27 cellular contexts compared by ENCODE assay signal in genomic region chr17:8087075-8087941, GRCh38. TPM values are rescaled to one million over a fixed set of nuclear protein-coding genes. Genes with fewer than 3 reads are reported as not detected.
DNase-seq lines count a peak whose midpoint lies in the region; ATAC-seq, FAIRE-seq and TF ChIP-seq lines count a peak whose summit lies in the region.
"Had no signal": no experiment of that assay in that cellular context is flagged by ENCODE, and none has a peak within 500 bp of the region (broad histone marks: within the 10 kb centered on the region; RNA-seq: fewer than 3 reads in every experiment).

ALOX12B (minus strand) TSS chr17:8087716; CDS start chr17:8087442, 274 bp downstream.

- in situ Hi-C loops in G401 (cut with HindIII; ENCODE audit: low sequenced_read_pairs): no loop called here

- H4K91ac ChIP-seq in H1 (replicated peaks; ENCODE audit: insufficient read length, low read length): peak within 1 kb of the TSS; percentile 72

- TF ChIP-seq RAD21 in H1 (IDR thresholded peaks at IDR 0.05 in 1 of 2, conservative IDR thresholded peaks at IDR 0.05 in 1 of 2; ENCODE audit: low read depth in 2 of 2, low read length in 2 of 2): no peak

- H2AFZ ChIP-seq in H1 (ENCODE audit: low read length): no peak within 1 kb of the TSS
- H2AFZ ChIP-seq: PC-9 had no signal

- H3K4me1 ChIP-seq in H1 (replicated peaks in 1 of 4; ENCODE audit: control insufficient read depth in 3 of 4, insufficient read depth in 4 of 4, low read length in 3 of 4) (peaks cover 0 to 7% (median under 1%) of the 10 kb centered on the region in 4 experiments; a peak in 5 of 7 replicates), BE2C (no peaks in the 10 kb centered on the region)
- H3K4me1 ChIP-seq: stomach, thyroid gland had no signal

- H2BK5ac ChIP-seq in H1 (ENCODE audit: low read depth, low read length): peak within 1 kb of the TSS; percentile 75; the same call in 1 of the 2 replicates

- no peaks in the 10 kb centered on the region for H4K20me1 ChIP-seq in H1 (replicated peaks in 1 of 2; ENCODE audit: control insufficient read depth in 1 of 2, insufficient read depth in 2 of 2, low read length in 2 of 2)
- H4K20me1 ChIP-seq: BLaER1 treated with 17β-estradiol and CSF1 and Interleukin-3, amounts not matched to agents 10 nM and 100 nM had no signal

- no peak within 1 kb of the TSS for H3K23ac ChIP-seq in H1 (ENCODE audit: insufficient read length)

- peak; percentile 71 for DNase-seq in H7
- peak; percentile 46 for DNase-seq in NCI-H1105 treated with DMSO at 0.1 percent for 48 hours (lab: John Stamatoyannopoulos, UW)
- no peak for DNase-seq in H1 (ENCODE audit: low read depth in 1 of 2, low spot score in 2 of 2)
- DNase-seq in stimulated activated effector memory CD8-positive, alpha-beta T cell treated with anti-CD3 and anti-CD28 coated beads, Interleukin-12 subunit alpha, Interleukin-12 subunit beta, amount 100 ng/mL, for 72 hours (ENCODE audit: low spot score in 2 of 2): no peak
- no peak for DNase-seq in BE2C
- DNase-seq in G401 (ENCODE audit: low spot score): no peak
- DNase-seq in HTR-8/SVneo (ENCODE audit: insufficient read length, low spot score): no peak
- DNase-seq: activated CD4-positive, alpha-beta T cell treated with anti-CD3 and anti-CD28 coated beads for 36 hours; effector CD8-positive, alpha-beta T cell; glutamatergic neuron; IMR-90; mesenchymal stem cell; NCI-H1694; NCI-H510A treated with DMSO at 0.1 percent for 48 hours; NK-92 treated with Interleukin-12 subunit alpha and Interleukin-12 subunit beta, amount 100 ng/mL, for 24 hours; small intestine; stomach; thyroid gland had no signal

- no peak within 1 kb of the TSS for H3K14ac ChIP-seq in H1 (ENCODE audit: insufficient read length)

- H2BK12ac ChIP-seq in H1 (ENCODE audit: low read depth, low read length): peak within 1 kb of the TSS; percentile 68; the same call in 1 of the 2 replicates

- no peak within 1 kb of the TSS for H3K4ac ChIP-seq in H1 (replicated peaks; ENCODE audit: insufficient read length, low read depth, low read length)

- no peak for TF ChIP-seq EP300 in H1 (IDR thresholded peaks at IDR 0.05; ENCODE audit: borderline replicate concordance in 1 of 2, low read depth in 2 of 2, low read length in 2 of 2)

- H3K4me3 Mint-ChIP-seq in stimulated activated effector memory CD8-positive, alpha-beta T cell treated with anti-CD3 and anti-CD28 coated beads, Interleukin-12 subunit alpha, Interleukin-12 subunit beta, amount 100 ng/mL, for 72 hours: no peak within 1 kb of the TSS
- H3K4me3 Mint-ChIP-seq: activated CD4-positive, alpha-beta T cell treated with anti-CD3 and anti-CD28 coated beads for 36 hours; activated naive CD4-positive, alpha-beta T cell treated with anti-CD3 and anti-CD28 coated beads, Interleukin-2, amount 50 U/mL, for 24 hours; neural crest cell; T-helper 2 cell treated with Interferon-gamma antibody and Interleukin-4, amounts not matched to agents 5 μg/mL and 100 μg/mL, for 36 hours had no signal

- H3K56ac ChIP-seq in H1 (replicated peaks; ENCODE audit: insufficient read length, low read depth, low read length): no peak within 1 kb of the TSS

- no peaks in the 10 kb centered on the region for H3K4me1 Mint-ChIP-seq in stimulated activated effector memory CD8-positive, alpha-beta T cell treated with anti-CD3 and anti-CD28 coated beads, Interleukin-12 subunit alpha, Interleukin-12 subunit beta, amount 100 ng/mL, for 72 hours
- H3K4me1 Mint-ChIP-seq: activated CD4-positive, alpha-beta T cell treated with anti-CD3 and anti-CD28 coated beads for 36 hours; activated naive CD4-positive, alpha-beta T cell treated with anti-CD3 and anti-CD28 coated beads, Interleukin-2, amount 50 U/mL, for 24 hours; neural crest cell had no signal

- CTCF ChIA-PET in H1 (lab: Charles Lee; ENCODE audit: partially characterized antibody): interaction anchor here (0.8 to 13.6 kb wide), 5 partner anchors 11 to 44 kb away, joined by 3 to 501 read pairs (median 35); partner anchors contain the start of gene ALOXE3

- H3K4me3 ChIP-seq in H7 (ENCODE audit: insufficient read depth, low read depth, low read length) (no peak within 1 kb of the TSS), H1 (ENCODE audit: extremely low read depth in 1 of 4, insufficient read depth in 2 of 4, low read depth in 3 of 4, low read length in 4 of 4) (no peak within 1 kb of the TSS), BE2C (ENCODE audit: low read depth, low read length) (no peak within 1 kb of the TSS)
- H3K4me3 ChIP-seq: BLaER1 treated with 17β-estradiol and CSF1 and Interleukin-3, amounts not matched to agents 10 nM and 100 nM; PC-9; stomach; thyroid gland had no signal

- peak within 1 kb of the TSS; percentile 18; the same call in 1 of the 2 replicates for H2BK20ac ChIP-seq in H1 (ENCODE audit: low read length)

- H3K9me3 Mint-ChIP-seq in stimulated activated effector memory CD8-positive, alpha-beta T cell treated with anti-CD3 and anti-CD28 coated beads, Interleukin-12 subunit alpha, Interleukin-12 subunit beta, amount 100 ng/mL, for 72 hours: no peaks in the 10 kb centered on the region
- H3K9me3 Mint-ChIP-seq: activated naive CD4-positive, alpha-beta T cell treated with anti-CD3 and anti-CD28 coated beads, Interleukin-2, amount 50 U/mL, for 24 hours; neural crest cell; T-helper 2 cell treated with Interferon-gamma antibody and Interleukin-4, amounts not matched to agents 5 μg/mL and 100 μg/mL, for 36 hours had no signal

- H3K27me3 ChIP-seq in H7 (ENCODE audit: control insufficient read depth, insufficient read depth, low read length) (peaks cover 5% of the 10 kb centered on the region), H1 (replicated peaks in 1 of 4; ENCODE audit: control insufficient read depth in 3 of 4, extremely low read depth in 1 of 4, insufficient read depth in 3 of 4, low read length in 3 of 4) (peaks cover 0 to 7% (median 3%) of the 10 kb centered on the region in 4 experiments; a peak in 4 of 7 replicates), BE2C (no peaks in the 10 kb centered on the region)
- H3K27me3 ChIP-seq: BLaER1 treated with 17β-estradiol and CSF1 and Interleukin-3, amounts not matched to agents 10 nM and 100 nM; thyroid gland had no signal

- 0 out of 2 replicates have a peak within 1 kb of the TSS, but pooled peaks have one; percentile 61 for H2BK15ac ChIP-seq in H1 (ENCODE audit: low read length)

- H3K27ac Mint-ChIP-seq in stimulated activated effector memory CD8-positive, alpha-beta T cell treated with anti-CD3 and anti-CD28 coated beads, Interleukin-12 subunit alpha, Interleukin-12 subunit beta, amount 100 ng/mL, for 72 hours: peak within 1 kb of the TSS; percentile 38
- H3K27ac Mint-ChIP-seq: activated CD4-positive, alpha-beta T cell treated with anti-CD3 and anti-CD28 coated beads for 36 hours; activated naive CD4-positive, alpha-beta T cell treated with anti-CD3 and anti-CD28 coated beads, Interleukin-2, amount 50 U/mL, for 24 hours; T-helper 2 cell treated with Interferon-gamma antibody and Interleukin-4, amounts not matched to agents 5 μg/mL and 100 μg/mL, for 36 hours had no signal

- H3K4me2 ChIP-seq in H1 (ENCODE audit: insufficient read depth in 1 of 2, low read depth in 2 of 2, low read length in 2 of 2): no peak within 1 kb of the TSS
- H3K4me2 ChIP-seq: PC-9 had no signal

- no peak within 1 kb of the TSS for H3K27ac ChIP-seq in H1 (ENCODE audit: low read depth, low read length)
- H3K27ac ChIP-seq: BLaER1 treated with 17β-estradiol and CSF1 and Interleukin-3, amounts not matched to agents 10 nM and 100 nM; PC-9; stomach; thyroid gland; VCaP had no signal

- no peak for TF ChIP-seq POLR2A in H1 (IDR thresholded peaks at IDR 0.05; ENCODE audit: control extremely low read depth in 1 of 2, low read depth in 2 of 2, low read length in 2 of 2)

- H4K8ac ChIP-seq in H1 (ENCODE audit: extremely low read depth, insufficient read depth, low read length): peak within 1 kb of the TSS; percentile 84

- H3K36me3 Mint-ChIP-seq in stimulated activated effector memory CD8-positive, alpha-beta T cell treated with anti-CD3 and anti-CD28 coated beads, Interleukin-12 subunit alpha, Interleukin-12 subunit beta, amount 100 ng/mL, for 72 hours: peaks cover 5% of the 10 kb centered on the region
- H3K36me3 Mint-ChIP-seq: activated naive CD4-positive, alpha-beta T cell treated with anti-CD3 and anti-CD28 coated beads, Interleukin-2, amount 50 U/mL, for 24 hours had no signal

- no peak within 1 kb of the TSS for H3K9ac ChIP-seq in H1 (replicated peaks in 1 of 4; ENCODE audit: extremely low read depth in 1 of 4, low read depth in 3 of 4, low read length in 3 of 4)
- H3K9ac ChIP-seq: BLaER1 treated with 17β-estradiol and CSF1 and Interleukin-3, amounts not matched to agents 10 nM and 100 nM had no signal

- no peaks in the 10 kb centered on the region for H3K79me1 ChIP-seq in H1 (ENCODE audit: low read depth, low read length)

- no peak within 1 kb of the TSS for H4K5ac ChIP-seq in H1 (ENCODE audit: insufficient read length, low read depth, low read length)

- no peak within 1 kb of the TSS for H2BK120ac ChIP-seq in H1 (replicated peaks; ENCODE audit: low read depth, low read length)

- no peaks in the 10 kb centered on the region for H3K79me2 ChIP-seq in H1 (ENCODE audit: control insufficient read depth in 1 of 2, insufficient read depth in 2 of 2, low read length in 2 of 2)

- no peaks in the 10 kb centered on the region for H3K36me3 ChIP-seq in H7 (replicated peaks; ENCODE audit: control insufficient read depth, insufficient read depth, low read length)
- no peaks in the 10 kb centered on the region for H3K36me3 ChIP-seq in H1 (ENCODE audit: control insufficient read depth in 2 of 4, insufficient read depth in 4 of 4, low read length in 3 of 4)
- no peaks in the 10 kb centered on the region for H3K36me3 ChIP-seq in BE2C
- H3K36me3 ChIP-seq: BLaER1 treated with 17β-estradiol and CSF1 and Interleukin-3, amounts not matched to agents 10 nM and 100 nM; stomach; thyroid gland had no signal

- no peak for ATAC-seq in stimulated activated effector memory CD8-positive, alpha-beta T cell treated with anti-CD3 and anti-CD28 coated beads, Interleukin-12 subunit alpha, Interleukin-12 subunit beta, amount 100 ng/mL, for 72 hours
- ATAC-seq: activated CD4-positive, alpha-beta T cell treated with anti-CD3 and anti-CD28 coated beads for 36 hours; left lobe of liver had no signal

- no peaks in the 10 kb centered on the region; the same call in 1 of the 2 replicates for H3K23me2 ChIP-seq in H1 (ENCODE audit: low read depth, low read length)

- FAIRE-seq in H1 (lab: Jason Lieb, UNC) (no peak), HTR-8/SVneo (lab: Jason Lieb, UNC) (no peak)
- FAIRE-seq: GM12891, islet of Langerhans, small intestine had no signal

- 86% methylated on average over 19 of the region's 20 CpGs; no CpG with 5 or more reads in 1 of the 2 experiments for WGBS in H1 (ENCODE audit: extremely low coverage in 1 of 2, insufficient coverage in 1 of 2, insufficient read length in 1 of 2, insufficient replicate concordance in 2 of 2, low coverage in 1 of 2, low lambda C conversion rate in 2 of 2, missing lambda C conversion rate in 1 of 2), 2 experiments

- TF ChIP-seq CTCF in H1 (IDR thresholded peaks at IDR 0.05; ENCODE audit: control extremely low read depth in 1 of 3, insufficient read depth in 1 of 3, low read depth in 1 of 3, low read length in 3 of 3) (no peak), BE2C (IDR thresholded peaks at IDR 0.05; ENCODE audit: low read depth, low read length) (no peak)

- POLR2A ChIA-PET in H1 (lab: Charles Lee; ENCODE audit: partially characterized antibody): interaction anchor here (1.0 kb wide), 1 partner anchor 86 kb away, joined by 4 read pairs; no protein-coding TSS in a partner anchor

- H2AK5ac ChIP-seq in H1 (ENCODE audit: low read depth, low read length): no peak within 1 kb of the TSS

- H3K18ac ChIP-seq in H1 (ENCODE audit: extremely low read depth, low read length): no peak within 1 kb of the TSS; the same call in 1 of the 2 replicates

- H3K9me3 ChIP-seq in H1 (ENCODE audit: insufficient read depth in 2 of 2, low read depth in 1 of 2, low read length in 1 of 2): no peaks in the 10 kb centered on the region
- H3K9me3 ChIP-seq in BE2C: no peaks in the 10 kb centered on the region
- H3K9me3 ChIP-seq: BLaER1 treated with 17β-estradiol and CSF1 and Interleukin-3, amounts not matched to agents 10 nM and 100 nM; stomach; thyroid gland had no signal

RNA-seq across cellular contexts. Expression of gene ALOX12B, which starts in this region (rescaled TPM):
- not detected in 2 replicates for total RNA-seq in H7 (2014; rRNA removed; shearing (Covaris generic))
- total RNA-seq in H1 (2021; fragmentation: NEBNext Ultra II Directional; extraction: Animal tissue kit (Norgen Biotek cat#: 25700)): not detected in 2 replicates
- 0.82 and 0.86 TPM in 2 replicates for polyA plus RNA-seq in H1 (2011; rRNA removed)
- polyA plus RNA-seq in H1 (2011; cell fraction: cytosol; rRNA removed): 0.45 TPM
- 0.88 TPM for polyA plus RNA-seq in H1 (2011; cell fraction: nucleus; rRNA removed)
- 0.48 to 1.3 TPM (median 0.92 TPM) in 4 replicates for polyA plus RNA-seq in H1 (2012, experiment 1 of 2)
- 0.96 TPM for polyA plus RNA-seq in H1 (2012, experiment 2 of 2)
- 0.12 TPM for polyA plus RNA-seq in H1 (2013, experiment 1 of 2)
- 0.26 TPM for polyA plus RNA-seq in H1 (2013, experiment 2 of 2)
- polyA minus RNA-seq in H1 (2011; rRNA and poly(A)+ RNA removed): 0.41 and 0.82 TPM in 2 replicates
- polyA minus RNA-seq in H1 (2011; cell fraction: cytosol; rRNA and poly(A)+ RNA removed): not detected
- not detected for polyA minus RNA-seq in H1 (2011; cell fraction: nucleus; rRNA and poly(A)+ RNA removed)
- polyA plus RNA-seq in BE2C (2012; ENCODE audit: insufficient read depth, insufficient read length, low read depth): 1.0 TPM
- not detected in 2 replicates for total RNA-seq in G401 (2014; rRNA removed; shearing (Covaris generic))
- total RNA-seq: IMR-90, left lobe of liver, neural crest cell, PC-9, stomach, thyroid gland had no signal
- polyA plus RNA-seq: IMR-90 had no signal

Comparison
In these comparisons a context has a peak if more than half of its experiments do, and no peak if none do; other contexts are left out.
1. Peak in DNase-seq in H7; RNA of the gene not detected or under 1 TPM.